Comparison of ENCODE assay signal across 8 cellular contexts in the genomic region with DNA sequence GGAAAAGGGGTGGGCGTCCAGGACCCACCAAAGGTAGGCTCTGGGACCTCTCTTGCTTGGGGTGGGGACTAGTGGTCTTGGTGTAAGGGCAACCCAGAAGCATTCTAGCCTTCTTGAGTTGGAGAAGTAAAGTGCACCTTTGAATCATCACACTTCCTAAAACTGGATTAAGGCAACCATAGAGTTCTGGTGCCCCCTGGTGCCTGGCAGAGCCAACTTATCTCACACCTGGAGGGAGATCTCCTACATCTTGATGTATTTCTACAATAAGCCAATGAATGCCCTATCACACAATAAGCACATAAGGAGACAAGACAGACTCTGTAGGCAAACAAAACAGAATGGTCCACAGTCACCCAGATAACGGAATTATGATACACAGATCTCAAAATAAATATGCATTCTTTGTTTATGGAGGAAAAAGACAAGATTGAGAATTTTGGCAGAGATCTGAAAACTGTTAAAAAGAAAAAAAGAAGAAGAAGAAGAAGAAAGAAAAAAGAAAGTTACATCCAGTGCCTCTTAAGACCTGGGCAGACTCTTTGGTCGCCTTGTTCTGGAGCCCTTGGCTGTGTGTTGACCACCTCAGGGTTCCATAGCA.
A peak's percentile ranks its signal among the peaks of the same experiment; 100 is the strongest.
DNase-seq lines count a peak whose midpoint lies in the region; ATAC-seq and TF ChIP-seq lines count a peak whose summit lies in the region.

No MANE protein-coding gene starts in this region.

- H3K36me3 Mint-ChIP-seq in activated T-cell treated with anti-CD3 and anti-CD28 coated beads, Interleukin-2, amount 50 U/mL, for 72 hours (ENCODE audit: insufficient read depth in 2 of 2), result peaks cover 8 to 11% of the 10 kb centered on the region in 2 donors

- DNase-seq in BJ (ENCODE audit: low read depth) (no peak), GM20000 (ENCODE audit: low spot score) (peak; percentile 28), NCI-H526 (lab: John Stamatoyannopoulos, UW) (peak; percentile 15 to 73), iPS DF 19.7 (ENCODE audit: low read depth, low spot score) (peak; percentile 23)
- peak; percentile 45 to 65 for DNase-seq in activated T-cell treated with anti-CD3 and anti-CD28 coated beads, Interleukin-2, amount 50 U/mL, for 72 hours
- peak; percentile 4 for DNase-seq in stimulated activated CD8-positive, alpha-beta memory T cell treated with anti-CD3 and anti-CD28 coated beads, Interleukin-12 subunit alpha, Interleukin-12 subunit beta, amount 100 ng/mL, for 1 hour (ENCODE audit: low read depth)

- no peaks in the 10 kb centered on the region for H3K4me1 Mint-ChIP-seq in activated T-cell treated with anti-CD3 and anti-CD28 coated beads, Interleukin-2, amount 50 U/mL, for 72 hours (ENCODE audit: low read depth)

- peak overlapping the region; percentile 78 for H3K27ac Mint-ChIP-seq in activated T-cell treated with anti-CD3 and anti-CD28 coated beads, Interleukin-2, amount 50 U/mL, for 72 hours

- TF ChIP-seq CTCF in BJ (IDR thresholded peaks at IDR 0.05; ENCODE audit: insufficient read depth, low read depth, low read length), result peak; percentile 51
- TF ChIP-seq CTCF in GM20000 (IDR thresholded peaks at IDR 0.05; ENCODE audit: extremely low read depth, missing control alignments), result no peak

- H3K4me3 ChIP-seq in BJ (ENCODE audit: low read depth, low read length), result no peak overlapping the region

- peaks cover 4% of the 10 kb centered on the region for H3K27me3 ChIP-seq in BJ (ENCODE audit: control insufficient read depth, insufficient read depth, low read length)

- H3K27me3 Mint-ChIP-seq in activated T-cell treated with anti-CD3 and anti-CD28 coated beads, Interleukin-2, amount 50 U/mL, for 72 hours (ENCODE audit: low read depth), result peaks cover 17% of the 10 kb centered on the region

- POLR2A ChIA-PET in BJ (lab: Charles Lee), result no interaction called here

- H3K36me3 ChIP-seq in BJ (ENCODE audit: control insufficient read depth, insufficient read depth, low read length), result no peaks in the 10 kb centered on the region

- H3K4me3 Mint-ChIP-seq in activated T-cell treated with anti-CD3 and anti-CD28 coated beads, Interleukin-2, amount 50 U/mL, for 72 hours, result no peak overlapping the region

- CTCF ChIA-PET in BJ (lab: Yijun Ruan, JAX), result interaction anchor here (0.6 to 1.4 kb wide), 4 partner anchors 8 to 1299 kb away, joined by 3 to 8 read pairs (median 4); no protein-coding TSS in a partner anchor

- peaks cover 6 to 9% of the 10 kb centered on the region in 2 donors for H3K9me3 Mint-ChIP-seq in activated T-cell treated with anti-CD3 and anti-CD28 coated beads, Interleukin-2, amount 50 U/mL, for 72 hours

- peak in 1 of 2 donors; percentile 61 for ATAC-seq in activated T-cell treated with anti-CD3 and anti-CD28 coated beads, Interleukin-2, amount 50 U/mL, for 72 hours (replicated peaks in 1 of 2)
- ATAC-seq in HG02970 (IDR thresholded peaks at IDR 0.05; ENCODE audit: low FRiP score, unreplicated experiment), result no peak
- ATAC-seq in GM21381 (IDR thresholded peaks at IDR 0.05; ENCODE audit: unreplicated experiment), result no peak
